In genomic region chr11:125902927-125903752, GRCh38 we compare ENCODE assay signal across 8 cellular contexts. TPM values are rescaled to one million over a fixed set of nuclear protein-coding genes. Genes with fewer than 3 reads are reported as not detected.
DNase-seq lines count a peak whose midpoint lies in the region; ATAC-seq and TF ChIP-seq lines count a peak whose summit lies in the region.

Gene PUS3, minus strand, starts transcription at chr11:125903206. Its CDS starts 6,922 bp downstream, at chr11:125896284.

- peak within 1 kb of the TSS; percentile 64 for H3K27ac ChIP-seq in hepatocyte

- H3K27me3 ChIP-seq in hepatocyte, result peaks cover 14% of the 10 kb centered on the region

- H4K20me1 ChIP-seq in hepatocyte (ENCODE audit: insufficient read depth, poor library complexity, severe bottlenecking), result no peaks in the 10 kb centered on the region

- peak within 1 kb of the TSS; percentile 88 for H3K4me3 ChIP-seq in astrocyte of the cerebellum (ENCODE audit: low read depth, low read length)
- peak within 1 kb of the TSS; percentile 49 for H3K4me3 ChIP-seq in hepatocyte

- in situ Hi-C loops in astrocyte of the cerebellum (cut with HindIII; ENCODE audit: low sequenced_read_pairs), result no loop called here

- no peak for TF ChIP-seq CTCF in astrocyte of the cerebellum (IDR thresholded peaks at IDR 0.05; ENCODE audit: low read depth, low read length, missing control alignments)
- no peak for TF ChIP-seq CTCF in hepatocyte (IDR thresholded peaks at IDR 0.05; ENCODE audit: poor library complexity)

- 4% methylated on average over 31 of the region's 31 CpGs for WGBS in hepatocyte (ENCODE audit: low lambda C conversion rate, missing lambda C conversion rate)

- ATAC-seq in GM18508 (IDR thresholded peaks at IDR 0.05; ENCODE audit: insufficient read depth, unreplicated experiment) (peak; percentile 85), HG02981 (IDR thresholded peaks at IDR 0.05; ENCODE audit: unreplicated experiment) (peak; percentile 97)

- no peaks in the 10 kb centered on the region for H3K9me3 ChIP-seq in hepatocyte (ENCODE audit: low read depth)

- no peaks in the 10 kb centered on the region for H3K36me3 ChIP-seq in hepatocyte (replicated peaks; ENCODE audit: insufficient read depth, low read depth)

- peak within 1 kb of the TSS; percentile 85 for H3K4me2 ChIP-seq in hepatocyte

- no peaks in the 10 kb centered on the region for H3K9me2 ChIP-seq in hepatocyte (replicated peaks; ENCODE audit: insufficient read depth)

- peak within 1 kb of the TSS; percentile 73 for H2AFZ ChIP-seq in hepatocyte

- DNase-seq in NCI-H2029 treated with DMSO at 0.1 percent for 48 hours (lab: John Stamatoyannopoulos, UW) (peak; percentile 85), T-helper 9 cell (peak; percentile 78), astrocyte of the cerebellum (ENCODE audit: low read depth) (peak; percentile 58), hepatocyte (ENCODE audit: low spot score) (peak; percentile 94), retina (peak; percentile 88), OCI-M2 (lab: John Stamatoyannopoulos, UW; ENCODE audit: unreplicated experiment) (no peak)

- H3K4me1 ChIP-seq in hepatocyte (ENCODE audit: insufficient read depth), result peaks cover 14% of the 10 kb centered on the region

- H3K79me2 ChIP-seq in hepatocyte, result peaks cover 26% of the 10 kb centered on the region

RNA-seq across cellular contexts. Expression of gene PUS3, which starts in this region (rescaled TPM):
- 14.1 and 17.5 TPM in 2 replicates for total RNA-seq in hepatocyte
- polyA plus RNA-seq in hepatocyte, result 7.3 and 11.3 TPM in 2 replicates
